In the genomic region with DNA sequence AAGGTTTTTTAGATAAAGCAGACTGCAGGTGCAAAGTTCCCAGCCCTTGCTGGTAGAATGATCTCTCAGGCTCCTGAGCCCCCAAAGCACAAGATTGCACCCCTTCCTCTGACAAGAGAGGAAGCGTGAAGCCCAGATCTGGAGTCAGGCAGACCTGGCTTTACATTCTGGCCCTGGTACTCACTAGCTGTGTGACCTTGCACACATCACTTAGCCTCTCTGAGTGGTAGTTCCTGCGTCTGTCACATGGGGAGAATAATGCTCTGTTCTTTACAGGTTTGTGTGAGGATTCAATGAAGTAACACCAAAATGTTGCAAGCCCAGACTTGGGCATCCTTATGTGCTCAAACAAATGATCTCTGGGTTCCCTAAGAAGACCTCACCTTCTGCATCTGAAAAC, we compare ENCODE assay signal across 12 cellular contexts.
DNase-seq lines count a peak whose midpoint lies in the region; ATAC-seq, FAIRE-seq and TF ChIP-seq lines count a peak whose summit lies in the region.
"Had no signal": no experiment of that assay in that cellular context is flagged by ENCODE, and none has a peak within 500 bp of the region (broad histone marks: within the 10 kb centered on the region; RNA-seq: fewer than 3 reads in every experiment).

No MANE protein-coding gene starts in this region.

- H3K27me3 ChIP-seq in breast epithelium: no peaks in the 10 kb centered on the region
- H3K27me3 ChIP-seq in mammary epithelial cell (ENCODE audit: insufficient read depth, low read length): no peaks in the 10 kb centered on the region
- no peaks in the 10 kb centered on the region for H3K27me3 ChIP-seq in muscle layer of colon (ENCODE audit: control insufficient read depth in 1 of 2, insufficient read depth in 2 of 2, low read length in 2 of 2)
- H3K27me3 ChIP-seq in tibial nerve: no peaks in the 10 kb centered on the region
- H3K27me3 ChIP-seq: testis had no signal

- intact Hi-C loops in breast epithelium (cut with DNase I; ENCODE audit: low total_unique reads): loop anchor here (10.0 kb wide), 1 partner anchor 69 kb away; no protein-coding TSS in a partner anchor
- intact Hi-C loops in mammary epithelial cell (cut with micrococcal nuclease): loop anchor here (2.0 kb wide), 3 partner anchors 41 to 143 kb away; no protein-coding TSS in a partner anchor

- H3K4me3 ChIP-seq in breast epithelium (no peak overlapping the region), mammary epithelial cell (replicated peaks in 1 of 3; ENCODE audit: insufficient read depth in 1 of 3, low read depth in 2 of 3, low read length in 3 of 3) (no peak overlapping the region), muscle layer of colon (ENCODE audit: low read depth in 1 of 2, low read length in 2 of 2) (peak overlapping the region in 1 of 2 donors; percentile 30), tibial nerve (no peak overlapping the region)

- no peak overlapping the region for H2AFZ ChIP-seq in mammary epithelial cell (ENCODE audit: low read depth, low read length)

- no peaks in the 10 kb centered on the region for H3K9me3 Mint-ChIP-seq in brain
- H3K9me3 Mint-ChIP-seq: activated T-helper 2 cell treated with anti-CD3 and anti-CD28 coated beads, Interferon-gamma antibody, Interleukin-2, Interleukin-4, amounts not matched to agents 10 μg/mL and 5 μg/mL and 100 μg/mL, durations not matched to agents 14 hours and 24 hours and 36 hours had no signal

- in situ Hi-C loops in mammary epithelial cell (cut with MboI; ENCODE audit: low sequenced_read_pairs in 2 of 2): loop anchor here (10.0 kb wide), 3 partner anchors 59 to 239 kb away; no protein-coding TSS in a partner anchor

- H3K4me3 Mint-ChIP-seq in brain: peak overlapping the region; percentile 6 to 78 (median 57)

- peak overlapping the region; percentile 97 to 99 for H3K27ac ChIP-seq in breast epithelium
- no peak overlapping the region for H3K27ac ChIP-seq in mammary epithelial cell (ENCODE audit: insufficient read depth, low read depth, low read length)
- H3K27ac ChIP-seq in muscle layer of colon (ENCODE audit: low read depth, low read length): peak overlapping the region; percentile 35
- H3K27ac ChIP-seq in tibial nerve: peak overlapping the region in 3 of 4 donors; percentile 82 to 96 (median 93)

- H3K79me2 ChIP-seq in mammary epithelial cell (ENCODE audit: insufficient read depth, low read length): no peaks in the 10 kb centered on the region

- peaks cover 26% of the 10 kb centered on the region for H3K27me3 Mint-ChIP-seq in brain

- DNase-seq in breast epithelium (ENCODE audit: low spot score in 2 of 2) (no peak), mammary epithelial cell (no peak), tibial nerve (ENCODE audit: low spot score in 2 of 2) (no peak), HTR-8/SVneo (ENCODE audit: insufficient read length, low spot score) (no peak), medulla oblongata (ENCODE audit: extremely low spot score) (no peak)
- DNase-seq: activated CD4-positive, alpha-beta T cell treated with anti-CD3 and anti-CD28 coated beads, Interleukin-2, amount 50 U/mL, for 4 hours; cerebellar nuclear complex had no signal

- no peak for ATAC-seq in GM21737 (IDR thresholded peaks at IDR 0.05; ENCODE audit: unreplicated experiment)

- no TSS peak for BruUV-seq in mammary epithelial cell (replicated peaks; lab: Mats Ljungman, UMichigan)

- no peak for FAIRE-seq in HTR-8/SVneo (lab: Jason Lieb, UNC)

- H3K36me3 ChIP-seq in breast epithelium: no peaks in the 10 kb centered on the region
- H3K36me3 ChIP-seq in mammary epithelial cell (ENCODE audit: insufficient read depth, low read length): no peaks in the 10 kb centered on the region
- H3K36me3 ChIP-seq in muscle layer of colon (ENCODE audit: insufficient read depth, low read length): no peaks in the 10 kb centered on the region
- H3K36me3 ChIP-seq in tibial nerve: no peaks in the 10 kb centered on the region

- H4K20me1 ChIP-seq in mammary epithelial cell (ENCODE audit: insufficient read depth, low read length): no peaks in the 10 kb centered on the region

- TF ChIP-seq EP300 in tibial nerve (IDR thresholded peaks at IDR 0.05): no peak

- TF ChIP-seq CTCF in breast epithelium (IDR thresholded peaks at IDR 0.05) (no peak), mammary epithelial cell (conservative IDR thresholded peaks at IDR 0.05 in 1 of 2, IDR thresholded peaks at IDR 0.05 in 1 of 2; ENCODE audit: extremely low read depth in 1 of 2, insufficient read depth in 1 of 2, low read depth in 1 of 2, low read length in 2 of 2) (no peak), brain (conservative IDR thresholded peaks at IDR 0.05) (no peak), tibial nerve (IDR thresholded peaks at IDR 0.05) (no peak)

- dilution Hi-C loops in mammary epithelial cell (cut with HindIII; ENCODE audit: low sequenced_read_pairs): no loop called here

- H3K27ac Mint-ChIP-seq in brain: peak overlapping the region in 3 of 5 experiments; percentile 82 to 87 (median 83)
- H3K27ac Mint-ChIP-seq: activated T-helper 2 cell treated with anti-CD3 and anti-CD28 coated beads, Interferon-gamma antibody, Interleukin-2, Interleukin-4, amounts not matched to agents 10 μg/mL and 5 μg/mL and 100 μg/mL, durations not matched to agents 14 hours and 24 hours and 36 hours had no signal

- H3K4me1 ChIP-seq in breast epithelium (peaks cover 0 to 7% of the 10 kb centered on the region in 2 donors), mammary epithelial cell (ENCODE audit: insufficient read depth, low read length) (peaks cover 12% of the 10 kb centered on the region), muscle layer of colon (ENCODE audit: insufficient read depth, low read length) (peaks cover 24% of the 10 kb centered on the region), tibial nerve (peaks cover 0 to 53% (median 24%) of the 10 kb centered on the region in 4 donors)

- CTCF ChIA-PET in mammary epithelial cell (lab: Charles Lee; ENCODE audit: low non-redundant PET): no interaction called here

- peaks cover 39% of the 10 kb centered on the region for H3K4me1 Mint-ChIP-seq in brain

- H3K36me3 Mint-ChIP-seq in brain: no peaks in the 10 kb centered on the region

- 43% methylated on average over 2 of the region's 2 CpGs for WGBS in mammary epithelial cell (ENCODE audit: low coverage, missing lambda C conversion rate)
- WGBS in tibial nerve, 2 donors: 57 to 90% methylated on average over 2 of the region's 2 CpGs

- H3K9me3 ChIP-seq in breast epithelium: no peaks in the 10 kb centered on the region
- no peaks in the 10 kb centered on the region for H3K9me3 ChIP-seq in mammary epithelial cell (replicated peaks; ENCODE audit: insufficient read depth, low read length)
- no peaks in the 10 kb centered on the region for H3K9me3 ChIP-seq in muscle layer of colon (ENCODE audit: low read length)
- H3K9me3 ChIP-seq in tibial nerve: no peaks in the 10 kb centered on the region
- H3K9me3 ChIP-seq: testis had no signal

- H3K4me2 ChIP-seq in mammary epithelial cell (ENCODE audit: insufficient read depth, low read depth, low read length): no peak overlapping the region

- TF ChIP-seq POLR2A in breast epithelium (IDR thresholded peaks at IDR 0.05): no peak
- TF ChIP-seq POLR2A in tibial nerve (IDR thresholded peaks at IDR 0.05): no peak

- no peak overlapping the region for H3K9ac ChIP-seq in mammary epithelial cell (ENCODE audit: insufficient read depth, low read length)
- no peak overlapping the region for H3K9ac ChIP-seq in muscle layer of colon (ENCODE audit: low read length)
